In the genomic region with DNA sequence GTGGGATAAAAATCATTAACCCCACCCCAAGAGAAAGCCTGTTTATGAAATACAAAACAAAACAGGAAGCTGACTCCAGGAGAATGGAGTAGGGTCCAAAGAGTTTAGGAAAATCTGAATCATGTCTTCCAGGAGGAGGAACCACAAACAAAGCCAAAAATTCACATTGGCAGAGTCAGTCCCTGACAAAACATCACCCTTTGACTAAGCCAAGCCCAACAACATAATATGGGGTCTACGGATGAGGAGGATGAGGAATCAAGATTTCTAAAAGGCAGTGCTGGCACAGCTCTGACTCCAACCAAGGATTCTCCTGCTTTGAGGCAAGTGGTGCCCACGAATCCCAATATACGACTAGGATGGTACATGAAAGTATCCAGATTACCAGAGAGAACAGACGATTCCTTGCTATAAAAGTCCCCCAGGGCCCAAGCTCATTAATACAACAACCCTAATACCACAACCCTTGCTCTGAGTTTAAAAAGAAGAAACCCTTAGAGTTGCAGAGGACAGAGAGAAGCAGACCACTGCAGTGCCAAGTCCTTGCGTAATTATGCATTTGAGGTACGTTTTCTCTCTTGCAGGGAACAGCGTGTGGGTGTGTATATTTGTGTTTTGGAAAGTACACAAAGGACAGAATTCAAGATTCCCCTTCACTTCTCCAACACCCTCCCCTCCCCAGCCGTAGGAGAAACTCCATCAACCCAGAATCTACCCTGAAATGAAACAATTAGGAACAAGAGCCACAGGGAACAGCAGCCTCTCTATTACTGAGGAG, we compare ENCODE assay signal across 11 cellular contexts. TPM values are rescaled to one million over a fixed set of nuclear protein-coding genes. Genes with fewer than 3 reads are reported as not detected.
DNase-seq lines count a peak whose midpoint lies in the region; ATAC-seq and TF ChIP-seq lines count a peak whose summit lies in the region.
"Had no signal": no experiment of that assay in that cellular context is flagged by ENCODE, and none has a peak within 500 bp of the region (broad histone marks: within the 10 kb centered on the region; RNA-seq: fewer than 3 reads in every experiment).

No MANE protein-coding gene starts in this region.

- H3K9me3 Mint-ChIP-seq in dendritic cell treated with granulocyte-macrophage colony-stimulating factor and Interleukin-4, amounts not matched to agents 40 ng/mL and 50 ng/mL, for 4 days: no peaks in the 10 kb centered on the region

- peaks cover 23 to 41% of the 10 kb centered on the region in 2 donors for H3K4me1 ChIP-seq in lung (ENCODE audit: control insufficient read depth in 2 of 2, insufficient read depth in 2 of 2, low read length in 2 of 2)

- TF ChIP-seq CTCF in lung (IDR thresholded peaks at IDR 0.05; ENCODE audit: control extremely low read depth, extremely low read depth): no peak

- H3K9me3 ChIP-seq in T-helper 17 cell (ENCODE audit: control insufficient read depth, low read length, poor library complexity, severe bottlenecking): no peaks in the 10 kb centered on the region
- H3K9me3 ChIP-seq in lung (ENCODE audit: control insufficient read depth in 2 of 2, insufficient read depth in 1 of 2, low read length in 1 of 2): no peaks in the 10 kb centered on the region

- H3K27me3 ChIP-seq in lung (ENCODE audit: control insufficient read depth, insufficient read depth): no peaks in the 10 kb centered on the region

- ATAC-seq in T-helper 17 cell (no peak), lung (ENCODE audit: insufficient read depth, low FRiP score) (no peak)
- ATAC-seq: activated CD4-positive, CD25-positive, alpha-beta regulatory T cell treated with anti-CD3 and anti-CD28 coated beads, Interleukin-2, amount 50 U/mL, for 24 hours had no signal

- no peak overlapping the region for H3K4me3 ChIP-seq in lung

- WGBS in lung, 2 donors: 58 to 67% methylated on average over 8 of the region's 8 CpGs

- peaks cover 52% of the 10 kb centered on the region for H3K4me1 Mint-ChIP-seq in T-helper 17 cell
- H3K4me1 Mint-ChIP-seq in dendritic cell treated with granulocyte-macrophage colony-stimulating factor and Interleukin-4, amounts not matched to agents 40 ng/mL and 50 ng/mL, for 4 days (ENCODE audit: low read depth): peaks cover 62% of the 10 kb centered on the region

- H3K27ac ChIP-seq in lung (ENCODE audit: low read depth in 1 of 2, low read length in 1 of 2) (peak overlapping the region; percentile 55 to 76), temporal lobe (ENCODE audit: low read depth, low read length) (peak overlapping the region; percentile 47)

- H3K27ac Mint-ChIP-seq in T-helper 17 cell: peak overlapping the region; percentile 9
- H3K27ac Mint-ChIP-seq in dendritic cell treated with granulocyte-macrophage colony-stimulating factor and Interleukin-4, amounts not matched to agents 40 ng/mL and 50 ng/mL, for 4 days: peak overlapping the region; percentile 10
- H3K27ac Mint-ChIP-seq: nephron progenitor cell had no signal

- peaks cover 0 to 2% of the 10 kb centered on the region in 2 donors for H3K36me3 ChIP-seq in lung (ENCODE audit: control insufficient read depth in 2 of 2, insufficient read depth in 2 of 2, low read length in 2 of 2)

- H3K27me3 Mint-ChIP-seq in T-helper 17 cell: no peaks in the 10 kb centered on the region
- H3K27me3 Mint-ChIP-seq in dendritic cell treated with granulocyte-macrophage colony-stimulating factor and Interleukin-4, amounts not matched to agents 40 ng/mL and 50 ng/mL, for 4 days: no peaks in the 10 kb centered on the region

- intact Hi-C loops in dendritic cell treated with granulocyte-macrophage colony-stimulating factor and Interleukin-4, amounts not matched to agents 40 ng/mL and 50 ng/mL, for 4 days (cut with micrococcal nuclease): no loop called here

- H3K36me3 Mint-ChIP-seq in T-helper 17 cell (ENCODE audit: low read depth): peaks cover 12% of the 10 kb centered on the region
- peaks cover 89% of the 10 kb centered on the region for H3K36me3 Mint-ChIP-seq in dendritic cell treated with granulocyte-macrophage colony-stimulating factor and Interleukin-4, amounts not matched to agents 40 ng/mL and 50 ng/mL, for 4 days (ENCODE audit: low read depth)

- DNase-seq in T-helper 17 cell: no peak
- no peak for DNase-seq in lung (ENCODE audit: low spot score)
- DNase-seq in NCI-H2227 (lab: John Stamatoyannopoulos, UW; ENCODE audit: unreplicated experiment): no peak
- no peak for DNase-seq in NCI-H82 treated with DMSO at 0.1 percent for 48 hours (lab: John Stamatoyannopoulos, UW; ENCODE audit: unreplicated experiment)
- DNase-seq in AG08396 (ENCODE audit: low spot score): no peak
- DNase-seq in SHP77 treated with DMSO at 0.1 percent for 48 hours (lab: John Stamatoyannopoulos, UW): no peak
- DNase-seq: Kasumi-1, nephron progenitor cell had no signal

- H3K4me3 Mint-ChIP-seq in T-helper 17 cell: no peak overlapping the region
- H3K4me3 Mint-ChIP-seq in dendritic cell treated with granulocyte-macrophage colony-stimulating factor and Interleukin-4, amounts not matched to agents 40 ng/mL and 50 ng/mL, for 4 days: no peak overlapping the region
- H3K4me3 Mint-ChIP-seq: nephron progenitor cell had no signal

RNA-seq across cellular contexts. Expression of a gene that starts 23.5 kb away (rescaled TPM):
- total RNA-seq in T-helper 17 cell (10 to 100 TPM; 76.4 to 81.6 TPM), lung (100 to 1,000 TPM in 1 of 2 donors, 10 to 100 TPM in 1; 52.4 to 129 TPM), temporal lobe (55.3 TPM)
- 10 to 100 TPM; 16.5 to 44.4 TPM for polyA plus RNA-seq in lung
